In the genomic region with DNA sequence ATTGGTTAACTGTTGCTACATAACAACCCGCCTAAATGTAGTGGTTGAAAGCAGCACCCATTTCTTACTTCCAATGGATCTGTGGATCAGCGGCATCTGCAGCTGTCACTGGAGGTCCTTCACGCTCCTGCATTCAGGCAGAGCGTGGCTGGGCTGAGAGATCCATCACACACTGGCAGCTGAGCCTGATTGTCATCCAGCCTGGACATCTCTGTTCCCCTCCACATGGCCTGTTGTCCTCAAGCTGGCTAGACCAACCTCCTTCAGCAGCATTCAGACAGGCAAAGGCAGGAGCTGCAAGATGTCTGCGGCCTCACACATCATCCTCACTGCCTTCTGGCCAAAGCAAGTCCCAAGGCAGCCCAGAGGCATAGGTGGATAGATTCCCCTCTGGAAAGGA, we compare ENCODE assay signal across 33 cellular contexts.
"Had no signal": no experiment of that assay in that cellular context is flagged by ENCODE, and none has a peak within 500 bp of the region (broad histone marks: within the 10 kb centered on the region; RNA-seq: fewer than 3 reads in every experiment).

No MANE protein-coding gene starts in this region.

- H3K9me3 ChIP-seq: MG63 had no signal

- H3K27ac ChIP-seq: KMS-11 had no signal

- H3K4me3 ChIP-seq: MG63 had no signal

- DNase-seq: Karpas-422, Kasumi-1, KBM-7, KG1, MG63, MM.1S, MV-4-11, NCI-H1048, NCI-H1092, NCI-H1092 treated with DMSO at 0.1 percent for 48 hours, NCI-H1105, NCI-H1105 treated with DMSO at 0.1 percent for 48 hours, NCI-H1417, NCI-H1417 treated with DMSO at 0.1 percent for 48 hours, NCI-H1436, NCI-H1436 treated with DMSO at 0.1 percent for 48 hours, NCI-H146, NCI-H1694, NCI-H1694 treated with DMSO at 0.1 percent for 48 hours, NCI-H187, NCI-H187 treated with DMSO at 0.1 percent for 48 hours, NCI-H1930, NCI-H2029, NCI-H2081, NCI-H2081 treated with DMSO at 0.1 percent for 48 hours, NCI-H2107, NCI-H2171, NCI-H2171 treated with DMSO at 0.1 percent for 48 hours, NCI-H2227 treated with DMSO at 0.1 percent for 48 hours, NCI-H226, NCI-H345, NCI-H446 treated with DMSO at 0.1 percent for 48 hours had no signal

- H3K4me2 ChIP-seq: KMS-11 had no signal

- H3K27me3 ChIP-seq: MG63 had no signal
